In genomic region chr16:30409125-30410060, GRCh38 we compare ENCODE assay signal across 1 cellular context.
TF ChIP-seq lines count a peak whose summit lies in the region.

No MANE protein-coding gene starts in this region.

TF ChIP-seq in GM12878, 131 proteins besides CTCF, POLR2A, EP300 and RAD21 (continued from another document):
- TF ChIP-seq FOXM1 (IDR thresholded peaks at IDR 0.05; ENCODE audit: low read depth, low read length) (peak; percentile 56; the same call in 1 of the 2 replicates), MYC (IDR thresholded peaks at IDR 0.05; ENCODE audit: insufficient read depth, insufficient read length, insufficient replicate concordance, low read length, severe bottlenecking) (no peak), MEF2A (IDR thresholded peaks at IDR 0.05; ENCODE audit: insufficient read depth, low read depth, low read length) (no peak), E2F4 (IDR thresholded peaks at IDR 0.05; ENCODE audit: low read depth, low read length) (no peak), PAX8 (IDR thresholded peaks at IDR 0.05) (no peak), HDAC6 (IDR thresholded peaks at IDR 0.05; ENCODE audit: unreplicated experiment) (no peak), ATF3 (IDR thresholded peaks at IDR 0.05; ENCODE audit: borderline replicate concordance, extremely low read depth, low read depth, low read length) (no peak), SUPT20H (IDR thresholded peaks at IDR 0.05; ENCODE audit: borderline replicate concordance, control insufficient read depth, low read depth, low read length) (no peak), ASH2L (IDR thresholded peaks at IDR 0.05; ENCODE audit: borderline replicate concordance, low read depth) (no peak), CREM (IDR thresholded peaks at IDR 0.05; ENCODE audit: low read depth) (no peak), SMARCA5 (IDR thresholded peaks at IDR 0.05) (peak; percentile 92), ATF2 (IDR thresholded peaks at IDR 0.05; ENCODE audit: low read length) (no peak), MXI1 (IDR thresholded peaks at IDR 0.05; ENCODE audit: low read depth, low read length) (no peak), RBBP5 (conservative IDR thresholded peaks at IDR 0.05) (no peak), ZNF217 (IDR thresholded peaks at IDR 0.05) (no peak), SRF (IDR thresholded peaks at IDR 0.05; ENCODE audit: low read depth in 2 of 2, low read length in 2 of 2) (no peak)
